In genomic region chr4:87007345-87008181, GRCh38 we compare ENCODE assay signal across 9 cellular contexts.
A peak's percentile ranks its signal among the peaks of the same experiment; 100 is the strongest.
DNase-seq lines count a peak whose midpoint lies in the region; ATAC-seq, FAIRE-seq and TF ChIP-seq lines count a peak whose summit lies in the region.
"Had no signal": no experiment of that assay in that cellular context is flagged by ENCODE, and none has a peak within 500 bp of the region (broad histone marks: within the 10 kb centered on the region; RNA-seq: fewer than 3 reads in every experiment).

No MANE protein-coding gene starts in this region.

- H4K20me1 ChIP-seq in DND-41 (ENCODE audit: insufficient read depth, low read length): peaks cover 31% of the 10 kb centered on the region; the same call in 1 of the 2 replicates
- peaks cover 27% of the 10 kb centered on the region for H4K20me1 ChIP-seq in MM.1S (ENCODE audit: insufficient read depth, low read length)

- H3K9me2 ChIP-seq in MM.1S (replicated peaks; ENCODE audit: insufficient read depth, low read length): no peaks in the 10 kb centered on the region

- H3K4me1 ChIP-seq in DND-41 (ENCODE audit: insufficient read depth, low read length): peaks cover 76% of the 10 kb centered on the region
- peaks cover 44% of the 10 kb centered on the region for H3K4me1 ChIP-seq in MM.1S (ENCODE audit: low read length)
- peaks cover 3 to 16% of the 10 kb centered on the region in 2 donors for H3K4me1 ChIP-seq in small intestine (ENCODE audit: control insufficient read depth in 2 of 2, insufficient read depth in 1 of 2, low read depth in 1 of 2, low read length in 1 of 2)

- CTCF ChIA-PET in MCF 10A (lab: Yijun Ruan, JAX): interaction anchor here (0.6 to 3.7 kb wide), 7 partner anchors 9 to 89 kb away, joined by 3 to 30 read pairs (median 5); partner anchors contain the start of gene AFF1

- no peaks in the 10 kb centered on the region for H3K9me3 Mint-ChIP-seq in MCF 10A (ENCODE audit: unreplicated experiment)

- H3F3A ChIP-seq in MM.1S (ENCODE audit: insufficient read depth, low read length): peaks cover 50% of the 10 kb centered on the region

- POLR2A ChIA-PET in MCF 10A (lab: Yijun Ruan, JAX): interaction anchor here (0.7 to 9.7 kb wide), 22 partner anchors 9 to 647 kb away, joined by 3 to 256 read pairs (median 6); partner anchors contain the start of genes AFF1 and KLHL8

- H3K79me2 ChIP-seq in DND-41 (ENCODE audit: insufficient read depth, low read length) (peaks cover 90% of the 10 kb centered on the region), MM.1S (ENCODE audit: low read length) (peaks cover 82% of the 10 kb centered on the region)

- H3K4me3 Mint-ChIP-seq in T-helper 17 cell (peak overlapping the region; percentile 98), MCF 10A (ENCODE audit: unreplicated experiment) (peak overlapping the region; percentile 75)

- no peaks in the 10 kb centered on the region for H3K27me3 ChIP-seq in DND-41 (ENCODE audit: insufficient read depth, low read length, poor library complexity)
- H3K27me3 ChIP-seq in MM.1S (replicated peaks; ENCODE audit: insufficient read depth, low read length): no peaks in the 10 kb centered on the region
- no peaks in the 10 kb centered on the region for H3K27me3 ChIP-seq in small intestine (ENCODE audit: control insufficient read depth in 2 of 2, insufficient read depth in 2 of 2, low read length in 2 of 2)

- ATAC-seq in DND-41 (ENCODE audit: insufficient read depth, low read depth): no peak
- no peak for ATAC-seq in T-helper 17 cell
- no peak for ATAC-seq in HG02610 (IDR thresholded peaks at IDR 0.05; ENCODE audit: unreplicated experiment)
- no peak for ATAC-seq in HG03460 (IDR thresholded peaks at IDR 0.05; ENCODE audit: unreplicated experiment)

- H3K27ac ChIP-seq in DND-41 (ENCODE audit: low read length) (peak overlapping the region; percentile 98), MM.1S (ENCODE audit: low read length) (peak overlapping the region; percentile 99), small intestine (ENCODE audit: low read depth in 1 of 2, low read length in 1 of 2) (peak overlapping the region; percentile 90 to 97)

- peak; percentile 64 for DNase-seq in DND-41
- peak; percentile 50 for DNase-seq in MM.1S
- peak in 2 of 3 donors; percentile 21 to 24 for DNase-seq in T-helper 17 cell
- DNase-seq in MCF 10A (ENCODE audit: unreplicated experiment): peak; percentile 55
- DNase-seq in iris pigment epithelial cell (ENCODE audit: low read depth): peak; percentile 66
- peak; percentile 66 for DNase-seq in small intestine

- no peak for FAIRE-seq in small intestine (lab: Jason Lieb, UNC)
- FAIRE-seq: TTC549 had no signal

- H3K9ac ChIP-seq in DND-41 (ENCODE audit: low read depth, low read length): peak overlapping the region; percentile 73
- peak overlapping the region; percentile 94 for H3K9ac ChIP-seq in MM.1S (ENCODE audit: low read length)

- H3K36me3 ChIP-seq in DND-41 (ENCODE audit: insufficient read depth, low read length): no peaks in the 10 kb centered on the region; the same call in 1 of the 2 replicates
- H3K36me3 ChIP-seq in MM.1S (replicated peaks; ENCODE audit: insufficient read depth, low read length): no peaks in the 10 kb centered on the region
- no peaks in the 10 kb centered on the region for H3K36me3 ChIP-seq in small intestine (ENCODE audit: control insufficient read depth in 2 of 2, insufficient read depth in 2 of 2, low read length in 2 of 2)

- WGBS in small intestine, 3 donors: 0 to 1% (median 1%) methylated on average over 33 of the region's 33 CpGs

- no peaks in the 10 kb centered on the region for H3K36me3 Mint-ChIP-seq in T-helper 17 cell (ENCODE audit: low read depth)
- H3K36me3 Mint-ChIP-seq in MCF 10A (ENCODE audit: insufficient read depth, unreplicated experiment): peaks cover 11% of the 10 kb centered on the region

- H3K4me1 Mint-ChIP-seq in T-helper 17 cell (peaks cover 44% of the 10 kb centered on the region), MCF 10A (ENCODE audit: insufficient read depth, unreplicated experiment) (peaks cover 30% of the 10 kb centered on the region)

- intact Hi-C loops in MCF 10A (cut with micrococcal nuclease): loop anchor here (1.0 to 10.0 kb wide), 4 partner anchors 54 to 227 kb away; no protein-coding TSS in a partner anchor

- BruUV-seq in MCF 10A (replicated peaks; lab: Mats Ljungman, UMichigan): TSS peak; percentile 46

- no peaks in the 10 kb centered on the region for H3K27me3 Mint-ChIP-seq in T-helper 17 cell
- no peaks in the 10 kb centered on the region for H3K27me3 Mint-ChIP-seq in MCF 10A (ENCODE audit: insufficient read depth, unreplicated experiment)

- H3K4me2 ChIP-seq in DND-41 (ENCODE audit: insufficient read depth, low read length): peak overlapping the region; percentile 73
- H3K4me2 ChIP-seq in MM.1S (ENCODE audit: low read depth, low read length): peak overlapping the region; percentile 93

- TF ChIP-seq CTCF in DND-41 (IDR thresholded peaks at IDR 0.05; ENCODE audit: borderline replicate concordance, extremely low read depth, low read length, poor library complexity, severe bottlenecking) (no peak), MM.1S (IDR thresholded peaks at IDR 0.05; ENCODE audit: low read length) (no peak), MCF 10A (IDR thresholded peaks at IDR 0.05; ENCODE audit: unreplicated experiment) (no peak)

- H3K9me3 ChIP-seq in DND-41 (ENCODE audit: insufficient read depth, low read length, severe bottlenecking) (no peaks in the 10 kb centered on the region), MM.1S (replicated peaks; ENCODE audit: insufficient read depth, low read length) (no peaks in the 10 kb centered on the region), T-helper 17 cell (ENCODE audit: control insufficient read depth, low read length, poor library complexity, severe bottlenecking) (no peaks in the 10 kb centered on the region), small intestine (ENCODE audit: control insufficient read depth, low read depth) (no peaks in the 10 kb centered on the region)

- H3K27ac Mint-ChIP-seq in T-helper 17 cell (peak overlapping the region; percentile 99), MCF 10A (ENCODE audit: low read depth, unreplicated experiment) (peak overlapping the region; percentile 65)

- peak overlapping the region; percentile 82 for H2AFZ ChIP-seq in DND-41 (ENCODE audit: low read depth, low read length)
- 0 out of 2 replicates have a peak overlapping the region, but pooled peaks have one; percentile 68 for H2AFZ ChIP-seq in MM.1S (ENCODE audit: low read length)

- peak overlapping the region; percentile 68 to 74 for H3K4me3 ChIP-seq in DND-41 (ENCODE audit: low read depth in 1 of 2, low read length in 2 of 2)
- peak overlapping the region; percentile 86 for H3K4me3 ChIP-seq in MM.1S (ENCODE audit: low read length)
- H3K4me3 ChIP-seq in small intestine (ENCODE audit: low read depth in 1 of 2, low read length in 2 of 2): peak overlapping the region; percentile 63 to 67
